In the genomic region with DNA sequence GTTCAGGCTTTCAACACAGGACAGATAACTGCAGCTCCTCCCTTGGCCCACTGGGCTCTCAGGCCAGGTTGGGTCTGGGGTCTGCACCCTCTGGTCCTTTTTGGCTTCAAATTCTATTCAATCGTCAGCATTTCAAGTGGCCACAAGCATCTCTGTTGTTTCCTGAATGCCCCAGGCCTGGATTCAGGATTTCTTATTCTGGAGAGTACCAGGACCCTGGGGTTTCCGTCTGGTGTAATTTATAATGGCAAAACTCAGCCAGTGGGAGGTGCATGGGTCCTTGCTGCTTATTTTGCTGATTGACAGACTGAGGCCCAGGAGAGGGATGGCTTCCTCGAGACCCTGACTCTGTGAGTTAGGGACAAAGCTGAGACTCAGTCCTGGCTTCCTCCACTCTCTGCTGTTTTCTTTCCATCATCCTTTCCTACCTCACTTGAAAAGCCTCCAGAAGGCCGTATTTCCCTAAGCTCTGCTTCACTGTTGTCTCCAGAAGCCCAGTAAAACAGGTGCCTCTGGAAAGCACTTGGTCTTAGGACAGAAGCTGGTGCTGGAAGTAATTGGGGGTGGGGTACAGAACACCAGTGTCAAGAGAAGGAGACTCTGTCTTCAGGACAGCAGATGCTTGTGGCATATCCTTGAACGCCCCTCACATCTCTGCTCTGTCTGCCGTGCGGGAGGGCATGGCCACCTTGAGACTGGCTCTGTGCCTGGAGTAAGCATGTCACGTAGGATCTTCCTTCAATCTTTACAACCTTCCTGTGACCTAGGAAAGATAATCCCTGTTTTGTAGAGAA, we compare ENCODE assay signal across 1 cellular context.
TF ChIP-seq lines count a peak whose summit lies in the region.

No MANE protein-coding gene starts in this region.

TF ChIP-seq in GM23338, 12 proteins besides CTCF, POLR2A, EP300 and RAD21:
- no peak for TF ChIP-seq ZNF462 (CRISPR knock-in tag; IDR thresholded peaks at IDR 0.05)
- TF ChIP-seq REST (IDR thresholded peaks at IDR 0.05; ENCODE audit: unreplicated experiment), result no peak
- TF ChIP-seq EZH2 (IDR thresholded peaks at IDR 0.05; ENCODE audit: low read depth, unreplicated experiment), result no peak
- no peak for TF ChIP-seq STAT1 (IDR thresholded peaks at IDR 0.05; ENCODE audit: unreplicated experiment)
- no peak for TF ChIP-seq CREB1 (CRISPR knock-in tag; IDR thresholded peaks at IDR 0.05; ENCODE audit: low read depth)
- TF ChIP-seq ZNF114 (CRISPR knock-in tag; IDR thresholded peaks at IDR 0.05), result no peak
- no peak for TF ChIP-seq NANOG (IDR thresholded peaks at IDR 0.05; ENCODE audit: borderline replicate concordance)
- no peak for TF ChIP-seq ETS1 (IDR thresholded peaks at IDR 0.05)
- TF ChIP-seq JUNB (IDR thresholded peaks at IDR 0.05; ENCODE audit: unreplicated experiment), result no peak
- no peak for TF ChIP-seq EZH2phosphoT487 (IDR thresholded peaks at IDR 0.05; ENCODE audit: unreplicated experiment)
- TF ChIP-seq POLR2AphosphoS5 (IDR thresholded peaks at IDR 0.05; ENCODE audit: low read depth), result no peak
- no peak for TF ChIP-seq ZNF331 (CRISPR knock-in tag; IDR thresholded peaks at IDR 0.05; ENCODE audit: low read depth)
